1 cellular context compared by ENCODE assay signal in genomic region chr15:57323299-57323805, GRCh38.
TF ChIP-seq lines count a peak whose summit lies in the region.

No MANE protein-coding gene starts in this region.

TF ChIP-seq in K562, 482 proteins besides CTCF, POLR2A, EP300 and RAD21 (continued from another document):
- no peak for TF ChIP-seq TRIM25 (IDR thresholded peaks at IDR 0.05; ENCODE audit: borderline replicate concordance)
- TF ChIP-seq TEAD4 (IDR thresholded peaks at IDR 0.05; ENCODE audit: low read length), result no peak
- TF ChIP-seq TEAD4 (CRISPR knock-in tag; IDR thresholded peaks at IDR 0.05; ENCODE audit: borderline replicate concordance), result no peak
- no peak for TF ChIP-seq ZNF146 (CRISPR knock-in tag; IDR thresholded peaks at IDR 0.05; ENCODE audit: unreplicated experiment)
- TF ChIP-seq SUPT5H (IDR thresholded peaks at IDR 0.05), result no peak
- no peak for TF ChIP-seq IRF1 (CRISPR knock-in tag; IDR thresholded peaks at IDR 0.05; ENCODE audit: borderline replicate concordance)
- no peak for TF ChIP-seq ATF1 (CRISPR knock-in tag; IDR thresholded peaks at IDR 0.05)
- TF ChIP-seq ATF1 (tag; IDR thresholded peaks at IDR 0.05), result peak; percentile 59; the same call in 1 of the 2 replicates
- no peak for TF ChIP-seq GMEB1 (CRISPR knock-in tag; IDR thresholded peaks at IDR 0.05)
- TF ChIP-seq C11orf30 (IDR thresholded peaks at IDR 0.05; ENCODE audit: low read depth), result 0 out of 2 replicates have a peak, but pooled peaks have one; percentile 20
- no peak for TF ChIP-seq XRCC4 (IDR thresholded peaks at IDR 0.05; ENCODE audit: extremely low read depth, insufficient read depth, insufficient read length)
- no peak for TF ChIP-seq CC2D1A (IDR thresholded peaks at IDR 0.05)
- no peak for TF ChIP-seq SMARCB1 (IDR thresholded peaks at IDR 0.05; ENCODE audit: insufficient read length, low read depth)
- TF ChIP-seq ZSCAN32 (CRISPR knock-in tag; IDR thresholded peaks at IDR 0.05), result no peak
